8 cellular contexts compared by ENCODE assay signal in the genomic region with DNA sequence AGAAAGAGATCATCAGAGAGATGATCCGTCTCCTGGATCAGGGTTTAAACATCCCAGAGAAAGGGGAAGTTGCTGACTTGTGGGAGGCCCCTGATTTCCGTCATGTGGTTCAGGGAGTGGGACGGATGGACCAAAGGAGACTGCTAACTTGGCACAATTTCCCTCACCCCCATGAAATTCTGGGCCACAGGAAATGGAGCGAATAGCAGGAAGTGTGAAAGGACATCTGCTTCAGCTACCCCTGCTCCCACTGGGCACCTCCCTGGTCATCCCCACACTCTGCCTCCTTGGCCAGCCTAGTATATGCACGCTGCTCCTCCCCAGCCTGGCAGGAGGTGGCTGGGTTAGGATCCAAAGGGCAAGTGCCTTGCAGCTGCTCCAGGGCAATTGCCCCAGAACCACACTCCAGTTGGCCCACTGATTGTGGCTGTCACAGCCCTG. TPM values are rescaled to one million over a fixed set of nuclear protein-coding genes. Genes with fewer than 3 reads are reported as not detected.
DNase-seq lines count a peak whose midpoint lies in the region; ATAC-seq and TF ChIP-seq lines count a peak whose summit lies in the region.

No MANE protein-coding gene starts in this region.

- intact Hi-C loops in Right ventricle myocardium inferior (cut with DNase I): no loop called here
- intact Hi-C loops in cardiac septum (cut with DNase I): loop anchor here (5.0 kb wide), 2 partner anchors 76 to 191 kb away; partner anchors contain the start of genes CHRNE, GLTPD2 and VMO1

- DNase-seq in Right ventricle myocardium inferior (ENCODE audit: missing footprints) (no peak), cardiac septum (ENCODE audit: low spot score) (no peak), medulla oblongata (ENCODE audit: extremely low spot score) (peak; percentile 84), endothelial cell (ENCODE audit: low spot score) (no peak), NCI-H1417 treated with DMSO at 0.1 percent for 48 hours (lab: John Stamatoyannopoulos, UW) (no peak)
- DNase-seq in activated naive CD8-positive, alpha-beta T cell treated with anti-CD3 and anti-CD28 coated beads, Interleukin-2, amount 10 ng/mL, durations not matched to agents 7 days and 5 days: no peak

- TF ChIP-seq CTCF in endothelial cell (IDR thresholded peaks at IDR 0.05; ENCODE audit: unreplicated experiment): no peak

- peaks cover 54% of the 10 kb centered on the region for H3K4me1 Mint-ChIP-seq in activated naive CD8-positive, alpha-beta T cell treated with anti-CD3 and anti-CD28 coated beads, Interleukin-2, amount 10 ng/mL, durations not matched to agents 7 days and 5 days
- peaks cover 25% of the 10 kb centered on the region for H3K4me1 Mint-ChIP-seq in endothelial cell (ENCODE audit: unreplicated experiment)

- H3K36me3 Mint-ChIP-seq in activated naive CD8-positive, alpha-beta T cell treated with anti-CD3 and anti-CD28 coated beads, Interleukin-2, amount 10 ng/mL, durations not matched to agents 7 days and 5 days: peaks cover 22% of the 10 kb centered on the region
- peaks cover 8% of the 10 kb centered on the region for H3K36me3 Mint-ChIP-seq in endothelial cell (ENCODE audit: low read depth, unreplicated experiment)

- H3K27me3 Mint-ChIP-seq in activated naive CD8-positive, alpha-beta T cell treated with anti-CD3 and anti-CD28 coated beads, Interleukin-2, amount 10 ng/mL, durations not matched to agents 7 days and 5 days: no peaks in the 10 kb centered on the region
- peaks cover 10% of the 10 kb centered on the region for H3K27me3 Mint-ChIP-seq in endothelial cell (ENCODE audit: unreplicated experiment)

- H3K9me3 Mint-ChIP-seq in activated naive CD8-positive, alpha-beta T cell treated with anti-CD3 and anti-CD28 coated beads, Interleukin-2, amount 10 ng/mL, durations not matched to agents 7 days and 5 days: no peaks in the 10 kb centered on the region
- no peaks in the 10 kb centered on the region for H3K9me3 Mint-ChIP-seq in endothelial cell (ENCODE audit: unreplicated experiment)

- H3K4me3 Mint-ChIP-seq in activated naive CD8-positive, alpha-beta T cell treated with anti-CD3 and anti-CD28 coated beads, Interleukin-2, amount 10 ng/mL, durations not matched to agents 7 days and 5 days: peak overlapping the region; percentile 99
- no peak overlapping the region for H3K4me3 Mint-ChIP-seq in endothelial cell (ENCODE audit: unreplicated experiment)

- peak overlapping the region; percentile 99 for H3K27ac Mint-ChIP-seq in activated naive CD8-positive, alpha-beta T cell treated with anti-CD3 and anti-CD28 coated beads, Interleukin-2, amount 10 ng/mL, durations not matched to agents 7 days and 5 days
- no peak overlapping the region for H3K27ac Mint-ChIP-seq in endothelial cell (ENCODE audit: unreplicated experiment)

- POLR2A ChIA-PET in activated naive CD8-positive, alpha-beta T cell treated with anti-CD3 and anti-CD28 coated beads, Interleukin-2, amount 10 ng/mL, durations not matched to agents 7 days and 5 days (lab: Charles Lee): interaction anchor here (0.9 to 2.1 kb wide), 5 partner anchors 8 to 95 kb away, joined by 3 to 8 read pairs (median 4); partner anchors contain the start of genes GLTPD2, PELP1 and PLD2

- ATAC-seq in Right ventricle myocardium inferior (peak; percentile 5), HG03469 (IDR thresholded peaks at IDR 0.05; ENCODE audit: unreplicated experiment) (no peak), HG02840 (IDR thresholded peaks at IDR 0.05; ENCODE audit: low FRiP score, unreplicated experiment) (no peak)
- no peak for ATAC-seq in activated naive CD8-positive, alpha-beta T cell treated with anti-CD3 and anti-CD28 coated beads, Interleukin-2, amount 10 ng/mL, durations not matched to agents 7 days and 5 days (ENCODE audit: low read depth)

RNA-seq across cellular contexts. Expression of gene ARRB2, which starts 1.3 kb away (rescaled TPM):
- total RNA-seq in Right ventricle myocardium inferior (28.3 TPM), cardiac septum (20.8 TPM), endothelial cell (ENCODE audit: unreplicated experiment) (51.1 TPM)
- total RNA-seq in activated naive CD8-positive, alpha-beta T cell treated with anti-CD3 and anti-CD28 coated beads, Interleukin-2, amount 10 ng/mL, durations not matched to agents 7 days and 5 days: 100 to 1,000 TPM; 325 to 330 TPM

RNA-seq across cellular contexts. Expression of gene PELP1, which starts 7.8 kb away (rescaled TPM):
- total RNA-seq in Right ventricle myocardium inferior (34.4 TPM), cardiac septum (36.4 TPM), endothelial cell (ENCODE audit: unreplicated experiment) (118 TPM)
- 10 to 100 TPM; 73.8 to 74.7 TPM for total RNA-seq in activated naive CD8-positive, alpha-beta T cell treated with anti-CD3 and anti-CD28 coated beads, Interleukin-2, amount 10 ng/mL, durations not matched to agents 7 days and 5 days

RNA-seq across cellular contexts. Expression of gene MED11, which starts 19.5 kb away (rescaled TPM):
- total RNA-seq in Right ventricle myocardium inferior: 17.2 TPM
- total RNA-seq in cardiac septum: 19.9 TPM
- 10 to 100 TPM; 29.4 to 32.2 TPM for total RNA-seq in activated naive CD8-positive, alpha-beta T cell treated with anti-CD3 and anti-CD28 coated beads, Interleukin-2, amount 10 ng/mL, durations not matched to agents 7 days and 5 days
- 10.5 TPM for total RNA-seq in endothelial cell (ENCODE audit: unreplicated experiment)

RNA-seq across cellular contexts. Expression of gene ZMYND15, which starts 27.9 kb away (rescaled TPM):
- 0.11 TPM for total RNA-seq in Right ventricle myocardium inferior
- 0.40 TPM for total RNA-seq in cardiac septum
- under 1 TPM in 1 of 2 experiments, not detected in 1; 0.17 TPM for total RNA-seq in activated naive CD8-positive, alpha-beta T cell treated with anti-CD3 and anti-CD28 coated beads, Interleukin-2, amount 10 ng/mL, durations not matched to agents 7 days and 5 days
- total RNA-seq in endothelial cell (ENCODE audit: unreplicated experiment): not detected

RNA-seq across cellular contexts. Expression of gene CXCL16, which starts 28.0 kb away (rescaled TPM):
- total RNA-seq in Right ventricle myocardium inferior: 3.9 TPM
- 3.6 TPM for total RNA-seq in cardiac septum
- total RNA-seq in activated naive CD8-positive, alpha-beta T cell treated with anti-CD3 and anti-CD28 coated beads, Interleukin-2, amount 10 ng/mL, durations not matched to agents 7 days and 5 days: 1 to 10 TPM; 2.7 to 3.0 TPM
- total RNA-seq in endothelial cell (ENCODE audit: unreplicated experiment): 0.13 TPM
